In genomic region chr18:34002130-34002529, GRCh38 we compare ENCODE assay signal across 29 cellular contexts.
"Had no signal": no experiment of that assay in that cellular context is flagged by ENCODE, and none has a peak within 500 bp of the region (broad histone marks: within the 10 kb centered on the region; RNA-seq: fewer than 3 reads in every experiment).

No MANE protein-coding gene starts in this region.

- H3K4me3 Mint-ChIP-seq: naive thymus-derived CD8-positive, alpha-beta T cell; nephron; neural crest cell; stimulated activated naive B cell treated with anti-CD40 and anti-IgM and Interleukin-4, amounts not matched to agents 10 μg/mL and 1 μg/mL and 100 μg/mL, for 72 hours had no signal

- DNase-seq: kidney glomerular epithelial cell; left cardiac atrium; left ventricle myocardium superior; lower lobe of right lung; mammary epithelial cell; mesenchymal stem cell; nucleus accumbens; pancreas; posterior cingulate gyrus; retina; right cardiac atrium; stimulated activated CD4-positive, alpha-beta T cell treated with anti-CD3 and anti-CD28 coated beads, Interleukin-12 subunit alpha, Interleukin-12 subunit beta, amount 100 ng/mL, for 4 hours; stimulated activated CD4-positive, alpha-beta T cell treated with anti-CD3 and anti-CD28 coated beads, Interleukin-15, amount 100 ng/mL, for 24 hours; stimulated activated CD4-positive, alpha-beta T cell treated with anti-CD3 and anti-CD28 coated beads, Interleukin-2, amount 100 ng/mL, for 24 hours; stimulated activated CD4-positive, alpha-beta T cell treated with anti-CD3 and anti-CD28 coated beads, Interleukin-4, amount 100 ng/mL, for 1 hour; stimulated activated naive B cell treated with anti-CD40 and anti-IgM and Interleukin-4, amounts not matched to agents 10 μg/mL and 1 μg/mL and 100 μg/mL, for 72 hours; stimulated activated naive CD8-positive, alpha-beta T cell treated with anti-CD3 and anti-CD28 coated beads, Interleukin-15, Interleukin-2, amounts not matched to agents 100 U/mL and 50 U/mL, for 24 hours; stomach; testis; thyroid gland; uterus had no signal

- H3K27ac Mint-ChIP-seq: naive thymus-derived CD8-positive, alpha-beta T cell; nephron; stimulated activated naive B cell treated with anti-CD40 and anti-IgM and Interleukin-4, amounts not matched to agents 10 μg/mL and 1 μg/mL and 100 μg/mL, for 72 hours had no signal

- H3K27me3 Mint-ChIP-seq: naive thymus-derived CD8-positive, alpha-beta T cell; stimulated activated naive B cell treated with anti-CD40 and anti-IgM and Interleukin-4, amounts not matched to agents 10 μg/mL and 1 μg/mL and 100 μg/mL, for 72 hours had no signal

- H3K4me1 ChIP-seq: lower lobe of right lung, pancreas, prostate gland, stomach, testis, thyroid gland, transverse colon, uterus had no signal

- H3K27ac ChIP-seq: lower lobe of right lung, pancreas, prostate gland, skin epidermis, stomach, testis, thyroid gland, transverse colon, uterus had no signal

- H3K36me3 ChIP-seq: lower lobe of right lung, pancreas, prostate gland, stomach, thyroid gland, transverse colon, uterus had no signal

- H3K4me3 ChIP-seq: lower lobe of right lung, pancreas, prostate gland, skin epidermis, stomach, testis, thyroid gland, transverse colon, uterus had no signal

- H3K4me1 Mint-ChIP-seq: naive thymus-derived CD8-positive, alpha-beta T cell; nephron; neural crest cell; stimulated activated naive B cell treated with anti-CD40 and anti-IgM and Interleukin-4, amounts not matched to agents 10 μg/mL and 1 μg/mL and 100 μg/mL, for 72 hours had no signal

- H3K36me3 Mint-ChIP-seq: naive thymus-derived CD8-positive, alpha-beta T cell; stimulated activated naive B cell treated with anti-CD40 and anti-IgM and Interleukin-4, amounts not matched to agents 10 μg/mL and 1 μg/mL and 100 μg/mL, for 72 hours had no signal

- H3K9me3 ChIP-seq: lower lobe of right lung, pancreas, prostate gland, testis, thyroid gland, transverse colon, uterus had no signal

- H3K9me3 Mint-ChIP-seq: nephron had no signal

- ATAC-seq: left cardiac atrium; left lobe of liver; left ventricle myocardium superior; lower lobe of right lung; naive thymus-derived CD8-positive, alpha-beta T cell; pancreas; right cardiac atrium; sciatic nerve; stimulated activated naive B cell treated with anti-CD40 and anti-IgM and Interleukin-4, amounts not matched to agents 10 μg/mL and 1 μg/mL and 100 μg/mL, for 72 hours; stimulated activated naive CD8-positive, alpha-beta T cell treated with anti-CD3 and anti-CD28 coated beads, Interleukin-15, Interleukin-2, amounts not matched to agents 100 U/mL and 50 U/mL, for 24 hours had no signal

- H3K27me3 ChIP-seq: pancreas, stomach, testis, thyroid gland, transverse colon, uterus had no signal
